17 cellular contexts compared by ENCODE assay signal in the genomic region with DNA sequence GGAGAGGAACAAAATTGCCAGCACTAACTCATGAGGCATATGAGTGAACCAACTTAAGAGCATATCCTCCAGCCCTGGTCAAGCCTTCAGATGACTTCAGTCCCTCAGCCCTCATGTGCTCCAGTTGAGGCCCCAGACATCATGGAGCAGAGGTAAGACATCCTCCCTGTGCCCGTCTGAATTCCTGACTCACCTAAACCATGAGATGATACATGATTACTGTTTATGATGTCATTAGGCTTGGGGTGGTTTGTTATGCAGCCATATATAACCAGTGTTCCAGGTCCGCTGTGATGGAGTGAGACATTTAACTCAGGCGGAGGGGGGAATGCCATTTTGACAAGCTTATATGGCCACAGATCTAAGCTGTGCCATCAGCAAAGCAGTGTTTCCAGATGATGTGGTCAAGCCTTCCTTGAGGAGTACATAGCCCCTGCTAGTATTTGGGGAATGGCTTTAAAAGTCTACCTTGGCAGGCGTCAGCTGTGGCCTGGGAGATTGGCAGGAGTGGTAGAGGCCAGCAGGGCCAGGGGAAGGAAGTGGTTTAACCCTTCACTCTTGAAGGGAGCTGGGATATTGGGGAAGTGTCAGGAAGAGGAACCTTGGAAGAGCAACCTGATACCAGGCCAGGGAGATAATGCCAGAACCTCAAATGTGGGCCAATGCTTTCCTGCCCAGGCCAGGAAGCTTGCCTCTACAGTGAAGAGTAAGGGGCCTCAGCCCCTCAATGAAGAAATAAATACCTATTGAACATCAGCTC.
DNase-seq lines count a peak whose midpoint lies in the region; ATAC-seq, FAIRE-seq and TF ChIP-seq lines count a peak whose summit lies in the region.
"Had no signal": no experiment of that assay in that cellular context is flagged by ENCODE, and none has a peak within 500 bp of the region (broad histone marks: within the 10 kb centered on the region; RNA-seq: fewer than 3 reads in every experiment).

No MANE protein-coding gene starts in this region.

- peaks cover 7% of the 10 kb centered on the region for H3K27me3 Mint-ChIP-seq in neural progenitor cell (ENCODE audit: insufficient read depth, low read depth)

- no peak for TF ChIP-seq CTCF in bronchial epithelial cell (IDR thresholded peaks at IDR 0.05; ENCODE audit: insufficient read depth, low read length, severe bottlenecking)
- no peak for TF ChIP-seq CTCF in neural progenitor cell (IDR thresholded peaks at IDR 0.05)
- no peak for TF ChIP-seq CTCF in mucosa of descending colon (IDR thresholded peaks at IDR 0.05)

- H3K27ac Mint-ChIP-seq in neural progenitor cell = no peak overlapping the region

- H3K36me3 ChIP-seq in bronchial epithelial cell (ENCODE audit: control insufficient read depth, insufficient read depth, low read length) (no peaks in the 10 kb centered on the region), neural progenitor cell (no peaks in the 10 kb centered on the region), mucosa of descending colon (ENCODE audit: low read depth) (no peaks in the 10 kb centered on the region)
- H3K36me3 ChIP-seq: HAP-1 had no signal

- H3K27me3 ChIP-seq in bronchial epithelial cell (ENCODE audit: control insufficient read depth, insufficient read depth, low read length) = no peaks in the 10 kb centered on the region
- H3K27me3 ChIP-seq in neural progenitor cell = peaks cover 37% of the 10 kb centered on the region

- no peak overlapping the region for H3K4me2 ChIP-seq in neural progenitor cell

- peaks cover 4% of the 10 kb centered on the region for H3K9me3 Mint-ChIP-seq in neural progenitor cell

- no peak overlapping the region for H3K27ac ChIP-seq in neural progenitor cell
- H3K27ac ChIP-seq: SK-N-MC had no signal

- peaks cover 4% of the 10 kb centered on the region for H3K9me3 ChIP-seq in neural progenitor cell (ENCODE audit: low read depth)
- peaks cover 5% of the 10 kb centered on the region for H3K9me3 ChIP-seq in mucosa of descending colon
- H3K9me3 ChIP-seq: HAP-1 had no signal

- H3K9ac ChIP-seq in neural progenitor cell = no peak overlapping the region

- H2AFZ ChIP-seq in neural progenitor cell (replicated peaks) = no peak overlapping the region

- H3K4me1 ChIP-seq in neural progenitor cell (peaks cover 18% of the 10 kb centered on the region), mucosa of descending colon (ENCODE audit: low read depth) (no peaks in the 10 kb centered on the region)
- H3K4me1 ChIP-seq: Caco-2, HAP-1 had no signal

- no peak overlapping the region for H3K4me3 ChIP-seq in bronchial epithelial cell (ENCODE audit: low read depth, low read length)
- no peak overlapping the region for H3K4me3 ChIP-seq in neural progenitor cell
- no peak overlapping the region for H3K4me3 ChIP-seq in mucosa of descending colon
- H3K4me3 ChIP-seq: HAP-1, SK-N-MC had no signal

- DNase-seq in GDM1 (lab: John Stamatoyannopoulos, UW) (peak; percentile 17), MV-4-11 (lab: John Stamatoyannopoulos, UW) (peak; percentile 42), bronchial epithelial cell (ENCODE audit: low read depth) (peak; percentile 35), neural progenitor cell (ENCODE audit: low spot score) (no peak), mucosa of descending colon (no peak)
- DNase-seq: Caco-2, DMS153, EL, KG1, NCI-H1092 treated with DMSO at 0.1 percent for 48 hours, NCI-H510A treated with DMSO at 0.1 percent for 48 hours, NCI-H82, Right ventricle myocardium superior had no signal

- no peaks in the 10 kb centered on the region for H4K20me1 ChIP-seq in neural progenitor cell (ENCODE audit: low read depth)

- H3F3A ChIP-seq in neural progenitor cell (ENCODE audit: low read depth) = peaks cover 15% of the 10 kb centered on the region

- intact Hi-C loops in mucosa of descending colon (cut with DNase I, micrococcal nuclease) = no loop called here

- FAIRE-seq in bronchial epithelial cell (lab: Jason Lieb, UNC) = no peak

- H3K36me3 Mint-ChIP-seq in neural progenitor cell = no peaks in the 10 kb centered on the region

- ATAC-seq in mucosa of descending colon (no peak), HG03045 (IDR thresholded peaks at IDR 0.05; ENCODE audit: unreplicated experiment) (no peak), HG03439 (IDR thresholded peaks at IDR 0.05; ENCODE audit: unreplicated experiment) (no peak)

- peak overlapping the region; percentile 21 for H3K4me3 Mint-ChIP-seq in neural progenitor cell

- peaks cover 30% of the 10 kb centered on the region for H3K4me1 Mint-ChIP-seq in neural progenitor cell

- H3K79me2 ChIP-seq in neural progenitor cell (ENCODE audit: low read depth) = no peaks in the 10 kb centered on the region

Comparison
In these comparisons a context has a peak if more than half of its experiments do, and no peak if none do; other contexts are left out.
1. DNase-seq: peak in GDM1 (single experiment), MV-4-11 (single experiment) and bronchial epithelial cell (single experiment); none in neural progenitor cell (single experiment) and mucosa of descending colon (0 of 3).